24 cellular contexts compared by ENCODE assay signal in genomic region chr16:54118846-54119245, GRCh38.
DNase-seq lines count a peak whose midpoint lies in the region; ATAC-seq and TF ChIP-seq lines count a peak whose summit lies in the region.
"Had no signal": no experiment of that assay in that cellular context is flagged by ENCODE, and none has a peak within 500 bp of the region (broad histone marks: within the 10 kb centered on the region; RNA-seq: fewer than 3 reads in every experiment).

No MANE protein-coding gene starts in this region.

- TF ChIP-seq CTCF in cardiac fibroblast (IDR thresholded peaks at IDR 0.05; ENCODE audit: low read depth, low read length), result no peak

- in situ Hi-C loops in GM23248 (cut with MboI), result no loop called here

- H3K4me3 ChIP-seq in GM23248 (no peak overlapping the region), cardiac fibroblast (replicated peaks in 1 of 2; ENCODE audit: low read depth in 2 of 2, low read length in 2 of 2) (no peak overlapping the region), SJCRH30 (no peak overlapping the region)
- H3K4me3 ChIP-seq: BLaER1, esophagus muscularis mucosa, K562, MG63 had no signal

- H3K4me1 ChIP-seq in GM23248 (ENCODE audit: insufficient read depth), result no peaks in the 10 kb centered on the region
- no peaks in the 10 kb centered on the region for H3K4me1 ChIP-seq in SJCRH30
- H3K4me1 ChIP-seq: BLaER1, esophagus muscularis mucosa had no signal

- no peaks in the 10 kb centered on the region for H3F3A ChIP-seq in GM23248 (ENCODE audit: insufficient read depth)

- H3K4me2 ChIP-seq in GM23248 (ENCODE audit: unreplicated experiment), result no peak overlapping the region
- H3K4me2 ChIP-seq: BLaER1 had no signal

- ATAC-seq in HG03439 (IDR thresholded peaks at IDR 0.05; ENCODE audit: unreplicated experiment), result no peak
- ATAC-seq: K562, natural killer cell, Right ventricle myocardium inferior had no signal

- no peaks in the 10 kb centered on the region for H3K9me2 ChIP-seq in GM23248 (ENCODE audit: insufficient read depth)

- WGBS in GM23248 (ENCODE audit: low coverage in 1 of 2, low lambda C conversion rate in 2 of 2, missing lambda C conversion rate in 2 of 2), 2 experiments, result 60 to 71% methylated on average over 3 of the region's 3 CpGs

- H3K27ac ChIP-seq in GM23248 (no peak overlapping the region), SJCRH30 (no peak overlapping the region)
- H3K27ac ChIP-seq: BLaER1, esophagus muscularis mucosa had no signal

- no peak overlapping the region for H2AFZ ChIP-seq in GM23248

- DNase-seq in GM23248 (peak; percentile 38), NOMO-1 treated with dmso at 0.1 percent for 144 hours (lab: John Stamatoyannopoulos, UW; ENCODE audit: unreplicated experiment) (peak; percentile 40), cardiac fibroblast (ENCODE audit: low read depth in 2 of 2) (peak; percentile 5 to 43), iris pigment epithelial cell (ENCODE audit: low read depth) (peak; percentile 61), NCI-H2171 treated with DMSO at 0.1 percent for 48 hours (lab: John Stamatoyannopoulos, UW) (no peak), DMS79 treated with DMSO at 0.1 percent for 48 hours (lab: John Stamatoyannopoulos, UW) (no peak), SJCRH30 (no peak)
- DNase-seq: activated CD4-positive, alpha-beta T cell treated with anti-CD3 and anti-CD28 coated beads, Interleukin-2, amount 50 U/mL, for 1 hour; activated naive CD4-positive, alpha-beta T cell; activated T-cell treated with anti-CD3 and anti-CD28 coated beads, Interleukin-2, amount 50 U/mL, for 72 hours; glutamatergic neuron; HCEC 1CT; kidney; MG63; midbrain; natural killer cell; NCI-H446 treated with DMSO at 0.1 percent for 48 hours; small intestine; stimulated activated CD4-positive, alpha-beta T cell treated with anti-CD3 and anti-CD28 coated beads, Interleukin-2, amount 100 ng/mL, for 24 hours had no signal

- no peak overlapping the region for H3K9ac ChIP-seq in GM23248
- H3K9ac ChIP-seq: BLaER1 had no signal

- H3K27me3 ChIP-seq in GM23248 (replicated peaks; ENCODE audit: insufficient read depth), result no peaks in the 10 kb centered on the region
- H3K27me3 ChIP-seq in SJCRH30, result no peaks in the 10 kb centered on the region
- H3K27me3 ChIP-seq: BLaER1, esophagus muscularis mucosa, MG63 had no signal

- H3K9me3 ChIP-seq in GM23248 (ENCODE audit: low read depth), result no peaks in the 10 kb centered on the region
- no peaks in the 10 kb centered on the region for H3K9me3 ChIP-seq in SJCRH30 (replicated peaks)
- H3K9me3 ChIP-seq: BLaER1, esophagus muscularis mucosa, MG63 had no signal

- no peaks in the 10 kb centered on the region for H3K79me2 ChIP-seq in GM23248 (ENCODE audit: insufficient read depth)

- H3K36me3 ChIP-seq in GM23248 (ENCODE audit: low read depth), result peaks cover 6% of the 10 kb centered on the region
- H3K36me3 ChIP-seq in SJCRH30, result 0 out of 2 replicates have a peak, but pooled peaks cover 5% of the 10 kb centered on the region

- no peaks in the 10 kb centered on the region for H4K20me1 ChIP-seq in GM23248 (ENCODE audit: insufficient read depth)
- H4K20me1 ChIP-seq: BLaER1 had no signal

Comparison
In these comparisons a context has a peak if more than half of its experiments do, and no peak if none do; other contexts are left out.
1. DNase-seq: peak in GM23248 (single experiment), NOMO-1 treated with dmso at 0.1 percent for 144 hours (single experiment), cardiac fibroblast (2 of 2) and iris pigment epithelial cell (single experiment); none in NCI-H2171 treated with DMSO at 0.1 percent for 48 hours (single experiment), DMS79 treated with DMSO at 0.1 percent for 48 hours (single experiment) and SJCRH30 (0 of 2).